In genomic region chr2:42601076-42601475, GRCh38 we compare ENCODE assay signal across 12 cellular contexts.
"Had no signal": no experiment of that assay in that cellular context is flagged by ENCODE, and none has a peak within 500 bp of the region (broad histone marks: within the 10 kb centered on the region; RNA-seq: fewer than 3 reads in every experiment).

No MANE protein-coding gene starts in this region.

- H3K4me3 ChIP-seq: upper lobe of right lung had no signal

- H3K9me3 ChIP-seq: upper lobe of right lung had no signal

- H3K27me3 ChIP-seq: upper lobe of right lung had no signal

- H3K27me3 Mint-ChIP-seq: dendritic cell treated with granulocyte-macrophage colony-stimulating factor and Interleukin-4, amounts not matched to agents 40 ng/mL and 50 ng/mL, for 4 days; naive thymus-derived CD8-positive, alpha-beta T cell had no signal

- DNase-seq: activated CD4-positive, alpha-beta T cell treated with anti-CD3 and anti-CD28 coated beads, Interleukin-2, amount 50 U/mL, for 1 hour; activated naive CD4-positive, alpha-beta T cell; activated T-cell treated with anti-CD3 and anti-CD28 coated beads for 4 hours; effector memory CD4-positive, alpha-beta T cell; islet precursor cell; naive thymus-derived CD8-positive, alpha-beta T cell; stimulated activated CD4-positive, alpha-beta T cell treated with anti-CD3 and anti-CD28 coated beads, Interleukin-2, amount 100 ng/mL, for 48 hours; stimulated activated naive CD8-positive, alpha-beta T cell treated with anti-CD3 and anti-CD28 coated beads, Interleukin-15, Interleukin-2, amounts not matched to agents 100 U/mL and 50 U/mL, for 24 hours; upper lobe of right lung had no signal

- H3K9me3 Mint-ChIP-seq: dendritic cell treated with granulocyte-macrophage colony-stimulating factor and Interleukin-4, amounts not matched to agents 40 ng/mL and 50 ng/mL, for 4 days; naive thymus-derived CD8-positive, alpha-beta T cell; T-helper 2 cell treated with Interferon-gamma antibody and Interleukin-4, amounts not matched to agents 5 μg/mL and 100 μg/mL, for 36 hours had no signal

- H3K36me3 ChIP-seq: upper lobe of right lung had no signal

- H3K27ac ChIP-seq: upper lobe of right lung had no signal

- H3K4me1 ChIP-seq: upper lobe of right lung had no signal

- H3K4me3 Mint-ChIP-seq: dendritic cell treated with granulocyte-macrophage colony-stimulating factor and Interleukin-4, amounts not matched to agents 40 ng/mL and 50 ng/mL, for 4 days; naive thymus-derived CD8-positive, alpha-beta T cell; T-helper 2 cell treated with Interferon-gamma antibody and Interleukin-4, amounts not matched to agents 5 μg/mL and 100 μg/mL, for 36 hours had no signal

- ATAC-seq: left lobe of liver; naive thymus-derived CD8-positive, alpha-beta T cell; stimulated activated naive CD8-positive, alpha-beta T cell treated with anti-CD3 and anti-CD28 coated beads, Interleukin-15, Interleukin-2, amounts not matched to agents 100 U/mL and 50 U/mL, for 24 hours; upper lobe of right lung had no signal

- H3K27ac Mint-ChIP-seq: dendritic cell treated with granulocyte-macrophage colony-stimulating factor and Interleukin-4, amounts not matched to agents 40 ng/mL and 50 ng/mL, for 4 days; T-helper 2 cell treated with Interferon-gamma antibody and Interleukin-4, amounts not matched to agents 5 μg/mL and 100 μg/mL, for 36 hours had no signal
